ENCODE assay signal across 15 cellular contexts in genomic region chr6:137171824-137172733, GRCh38.
DNase-seq lines count a peak whose midpoint lies in the region; ATAC-seq and TF ChIP-seq lines count a peak whose summit lies in the region.
"Had no signal": no experiment of that assay in that cellular context is flagged by ENCODE, and none has a peak within 500 bp of the region (broad histone marks: within the 10 kb centered on the region; RNA-seq: fewer than 3 reads in every experiment).

No MANE protein-coding gene starts in this region.

- H3K9me3 ChIP-seq in NT2/D1 (ENCODE audit: insufficient read depth, low read length): peaks cover 29% of the 10 kb centered on the region; the same call in 1 of the 2 replicates
- H3K9me3 ChIP-seq: pancreas, SJCRH30, testis had no signal

- H3K4me1 ChIP-seq in NT2/D1 (ENCODE audit: insufficient read depth, insufficient read length): no peaks in the 10 kb centered on the region
- H3K4me1 ChIP-seq: pancreas, SJCRH30 had no signal

- H3K27me3 ChIP-seq in NT2/D1 (ENCODE audit: insufficient read depth, insufficient read length): no peaks in the 10 kb centered on the region
- H3K27me3 ChIP-seq: pancreas, SJCRH30, testis had no signal

- TF ChIP-seq CTCF in GM10266 (IDR thresholded peaks at IDR 0.05; ENCODE audit: control insufficient read depth, insufficient read depth, low read depth, missing control alignments): no peak

- H3K36me3 ChIP-seq in NT2/D1 (ENCODE audit: insufficient read depth, insufficient read length, low read length): no peaks in the 10 kb centered on the region
- H3K36me3 ChIP-seq: pancreas, SJCRH30 had no signal

- DNase-seq in GM10266 (ENCODE audit: extremely low spot score): peak; percentile 51
- peak; percentile 30 for DNase-seq in NT2/D1 (ENCODE audit: low read depth, low spot score)
- DNase-seq in kidney glomerular epithelial cell (lab: John Stamatoyannopoulos, UW): peak; percentile 48
- DNase-seq in effector CD4-positive, alpha-beta T cell: no peak
- DNase-seq in nucleus accumbens (lab: John Stamatoyannopoulos, UW): no peak
- no peak for DNase-seq in NCI-H1092 treated with DMSO at 0.1 percent for 48 hours (lab: John Stamatoyannopoulos, UW)
- DNase-seq: Caco-2, immature natural killer cell, midbrain, NCI-H2107, pancreas, SJCRH30, testis had no signal

- H3K9ac ChIP-seq in NT2/D1 (ENCODE audit: insufficient read length, low read depth): no peak overlapping the region

- peak; percentile 41 for ATAC-seq in GM21390 (IDR thresholded peaks at IDR 0.05; ENCODE audit: unreplicated experiment)
- ATAC-seq in GM19328 (IDR thresholded peaks at IDR 0.05; ENCODE audit: unreplicated experiment): no peak

- H3K4me3 ChIP-seq in NT2/D1 (ENCODE audit: insufficient read length, low read depth): no peak overlapping the region
- H3K4me3 ChIP-seq: pancreas, SJCRH30, testis had no signal

Comparison
In these comparisons a context has a peak if more than half of its experiments do, and no peak if none do; other contexts are left out.
1. DNase-seq: peak in GM10266 (single experiment), NT2/D1 (single experiment) and kidney glomerular epithelial cell (single experiment); none in effector CD4-positive, alpha-beta T cell (single experiment), nucleus accumbens (0 of 56) and NCI-H1092 treated with DMSO at 0.1 percent for 48 hours (single experiment).